Comparison of ENCODE assay signal across 7 cellular contexts in genomic region chr12:122471324-122472226, GRCh38. TPM values are rescaled to one million over a fixed set of nuclear protein-coding genes. Genes with fewer than 3 reads are reported as not detected.
DNase-seq lines count a peak whose midpoint lies in the region; ATAC-seq and TF ChIP-seq lines count a peak whose summit lies in the region.

No MANE protein-coding gene starts in this region.

- H3K23ac ChIP-seq in mesenchymal stem cell (ENCODE audit: low read length in 2 of 2), result no peak overlapping the region

- no peak overlapping the region for H2BK120ac ChIP-seq in mesenchymal stem cell (ENCODE audit: low read depth, low read length)

- H3K79me2 ChIP-seq in DND-41 (ENCODE audit: insufficient read depth, low read length) (no peaks in the 10 kb centered on the region), KMS-11 (ENCODE audit: insufficient read depth, low read depth) (no peaks in the 10 kb centered on the region)

- no peak overlapping the region for H3K18ac ChIP-seq in mesenchymal stem cell (ENCODE audit: low read depth in 1 of 2, low read length in 2 of 2)

- no peaks in the 10 kb centered on the region for H3K4me1 ChIP-seq in DND-41 (ENCODE audit: insufficient read depth, low read length)
- H3K4me1 ChIP-seq in KMS-11 (ENCODE audit: low read depth, poor library complexity, severe bottlenecking), result peaks cover 13% of the 10 kb centered on the region
- H3K4me1 ChIP-seq in mesenchymal stem cell (ENCODE audit: control insufficient read depth, insufficient read depth, low read depth, low read length), result peaks cover 3% of the 10 kb centered on the region
- peaks cover 9% of the 10 kb centered on the region for H3K4me1 ChIP-seq in vagina

- H3K4me3 ChIP-seq in DND-41 (ENCODE audit: low read depth in 1 of 2, low read length in 2 of 2) (no peak overlapping the region), KMS-11 (IDR thresholded peaks at IDR 0.05; ENCODE audit: insufficient read depth, low read depth, low read length) (no peak overlapping the region), mesenchymal stem cell (ENCODE audit: insufficient read depth in 1 of 2, low read depth in 1 of 2, low read length in 2 of 2) (no peak overlapping the region), vagina (no peak overlapping the region)

- TF ChIP-seq POLR2A in vagina (IDR thresholded peaks at IDR 0.05), result no peak

- H3K79me1 ChIP-seq in mesenchymal stem cell (replicated peaks; ENCODE audit: low read length, poor library complexity, severe bottlenecking), result peaks cover 8% of the 10 kb centered on the region

- H3K36me3 ChIP-seq in DND-41 (ENCODE audit: insufficient read depth, low read length), result peaks cover 47% of the 10 kb centered on the region
- H3K36me3 ChIP-seq in KMS-11 (ENCODE audit: insufficient read depth), result no peaks in the 10 kb centered on the region
- H3K36me3 ChIP-seq in mesenchymal stem cell (ENCODE audit: control insufficient read depth in 1 of 2, insufficient read depth in 2 of 2, low read depth in 1 of 2, low read length in 2 of 2), result peaks cover 30 to 46% of the 10 kb centered on the region in 2 experiments
- H3K36me3 ChIP-seq in vagina, result peaks cover 0 to 38% of the 10 kb centered on the region in 2 donors

- H3K27ac ChIP-seq in DND-41 (ENCODE audit: low read length) (no peak overlapping the region), KMS-11 (no peak overlapping the region), mesenchymal stem cell (ENCODE audit: low read length, poor library complexity, severe bottlenecking) (peak overlapping the region; percentile 61), vagina (peak overlapping the region; percentile 84)

- H2BK15ac ChIP-seq in mesenchymal stem cell (ENCODE audit: low read depth, poor library complexity, severe bottlenecking), result no peak overlapping the region

- H3K27me3 ChIP-seq in DND-41 (ENCODE audit: insufficient read depth, low read length, poor library complexity) (no peaks in the 10 kb centered on the region), KMS-11 (ENCODE audit: insufficient read depth, low read depth) (no peaks in the 10 kb centered on the region), mesenchymal stem cell (ENCODE audit: control insufficient read depth in 1 of 2, insufficient read depth in 1 of 2, low read length in 2 of 2) (no peaks in the 10 kb centered on the region), vagina (no peaks in the 10 kb centered on the region)

- DNase-seq in DND-41 (no peak), OCI-M1 (lab: John Stamatoyannopoulos, UW) (peak; percentile 79), dedifferentiated amniotic fluid mesenchymal stem cell (ENCODE audit: extremely low spot score) (peak; percentile 92), mesenchymal stem cell (peak; percentile 82), vagina (ENCODE audit: extremely low spot score in 2 of 2) (no peak)
- DNase-seq in stimulated activated CD4-positive, alpha-beta T cell treated with anti-CD3 and anti-CD28 coated beads, Interleukin-2, amount 100 ng/mL, for 48 hours, result no peak

- H4K20me1 ChIP-seq in DND-41 (ENCODE audit: insufficient read depth, low read length), result peaks cover 4% of the 10 kb centered on the region; the same call in 1 of the 2 replicates
- no peaks in the 10 kb centered on the region for H4K20me1 ChIP-seq in KMS-11 (ENCODE audit: insufficient read depth)

- no peak overlapping the region for H3K9ac ChIP-seq in DND-41 (ENCODE audit: low read depth, low read length)
- H3K9ac ChIP-seq in KMS-11, result no peak overlapping the region
- peak overlapping the region; percentile 58 for H3K9ac ChIP-seq in mesenchymal stem cell (ENCODE audit: low read length)

- no peak overlapping the region for H4K91ac ChIP-seq in mesenchymal stem cell (ENCODE audit: low read length)

- no peak overlapping the region for H2AFZ ChIP-seq in DND-41 (ENCODE audit: low read depth, low read length)
- no peak overlapping the region for H2AFZ ChIP-seq in KMS-11 (ENCODE audit: low read depth)
- no peak overlapping the region for H2AFZ ChIP-seq in mesenchymal stem cell (ENCODE audit: low read depth, low read length)

- H2AK5ac ChIP-seq in mesenchymal stem cell (ENCODE audit: low read length, severe bottlenecking), result no peak overlapping the region

- TF ChIP-seq CTCF in DND-41 (IDR thresholded peaks at IDR 0.05; ENCODE audit: borderline replicate concordance, extremely low read depth, low read length, poor library complexity, severe bottlenecking) (peak; percentile 89), KMS-11 (conservative IDR thresholded peaks at IDR 0.05; ENCODE audit: low read depth, low read length) (peak; percentile 69), vagina (IDR thresholded peaks at IDR 0.05) (peak; percentile 43 to 87 (median 74))

- WGBS in mesenchymal stem cell, result 67% methylated on average over 2 of the region's 3 CpGs

- H3K14ac ChIP-seq in mesenchymal stem cell (ENCODE audit: low read length in 2 of 2), result no peak overlapping the region

- H3K4me2 ChIP-seq in DND-41 (ENCODE audit: insufficient read depth, low read length), result no peak overlapping the region
- H3K4me2 ChIP-seq in KMS-11, result 0 out of 2 replicates have a peak overlapping the region, but pooled peaks have one; percentile 42
- H3K4me2 ChIP-seq in mesenchymal stem cell (ENCODE audit: low read length, poor library complexity, severe bottlenecking), result no peak overlapping the region

- H3K9me3 ChIP-seq in DND-41 (ENCODE audit: insufficient read depth, low read length, severe bottlenecking), result no peaks in the 10 kb centered on the region
- no peaks in the 10 kb centered on the region for H3K9me3 ChIP-seq in mesenchymal stem cell (ENCODE audit: control insufficient read depth, low read length)
- no peaks in the 10 kb centered on the region for H3K9me3 ChIP-seq in vagina

- intact Hi-C loops in vagina (cut with DNase I), result no loop called here

- no peak overlapping the region for H3K4ac ChIP-seq in mesenchymal stem cell (ENCODE audit: low read depth in 1 of 2, low read length in 2 of 2)

- no peak overlapping the region for H2BK12ac ChIP-seq in mesenchymal stem cell (ENCODE audit: low read length in 2 of 2)

- no peak overlapping the region for H4K8ac ChIP-seq in mesenchymal stem cell (ENCODE audit: low read length)

- no peak overlapping the region for H2BK5ac ChIP-seq in mesenchymal stem cell (ENCODE audit: low read depth, low read length, poor library complexity, severe bottlenecking)

- ATAC-seq in DND-41 (ENCODE audit: insufficient read depth, low read depth), result peak; percentile 77

RNA-seq across cellular contexts. Expression of gene ZCCHC8, which starts 29.2 kb away (rescaled TPM):
- polyA plus RNA-seq in mesenchymal stem cell (2013, experiment 1 of 2), result 9.3 TPM
- 9.7 TPM for polyA plus RNA-seq in mesenchymal stem cell (2013, experiment 2 of 2)
- 28.2 TPM for total RNA-seq in vagina

RNA-seq across cellular contexts. Expression of gene CLIP1, which starts 49.1 kb away (rescaled TPM):
- 49.0 TPM for polyA plus RNA-seq in mesenchymal stem cell (2013, experiment 1 of 2)
- polyA plus RNA-seq in mesenchymal stem cell (2013, experiment 2 of 2), result 49.6 TPM
- total RNA-seq in vagina, result 135 TPM

RNA-seq across cellular contexts. Expression of gene RSRC2, which starts 55.2 kb away (rescaled TPM):
- polyA plus RNA-seq in mesenchymal stem cell (2013, experiment 1 of 2), result 69.5 TPM
- polyA plus RNA-seq in mesenchymal stem cell (2013, experiment 2 of 2), result 65.9 TPM
- total RNA-seq in vagina, result 93.3 TPM

RNA-seq across cellular contexts. Expression of gene KNTC1, which starts 55.5 kb away (rescaled TPM):
- polyA plus RNA-seq in mesenchymal stem cell (2013, experiment 1 of 2), result 8.8 TPM
- 6.2 TPM for polyA plus RNA-seq in mesenchymal stem cell (2013, experiment 2 of 2)
- total RNA-seq in vagina, result 18.7 TPM

Comparison
In these comparisons a context has a peak if more than half of its experiments do, and no peak if none do; other contexts are left out.
1. DNase-seq: peak in OCI-M1 (single experiment), dedifferentiated amniotic fluid mesenchymal stem cell (single experiment) and mesenchymal stem cell (single experiment); none in DND-41 (single experiment), vagina (0 of 2) and stimulated activated CD4-positive, alpha-beta T cell treated with anti-CD3 and anti-CD28 coated beads, Interleukin-2, amount 100 ng/mL, for 48 hours (0 of 2).
2. H3K27ac ChIP-seq: peak in mesenchymal stem cell (single experiment) and vagina (single experiment); none in DND-41 (single experiment) and KMS-11 (single experiment).
3. Peak in every context shown above with its lines, with median percentiles within 50 percentile points of each other: CTCF ChIP-seq.